ENCODE assay signal across 26 cellular contexts in the genomic region with DNA sequence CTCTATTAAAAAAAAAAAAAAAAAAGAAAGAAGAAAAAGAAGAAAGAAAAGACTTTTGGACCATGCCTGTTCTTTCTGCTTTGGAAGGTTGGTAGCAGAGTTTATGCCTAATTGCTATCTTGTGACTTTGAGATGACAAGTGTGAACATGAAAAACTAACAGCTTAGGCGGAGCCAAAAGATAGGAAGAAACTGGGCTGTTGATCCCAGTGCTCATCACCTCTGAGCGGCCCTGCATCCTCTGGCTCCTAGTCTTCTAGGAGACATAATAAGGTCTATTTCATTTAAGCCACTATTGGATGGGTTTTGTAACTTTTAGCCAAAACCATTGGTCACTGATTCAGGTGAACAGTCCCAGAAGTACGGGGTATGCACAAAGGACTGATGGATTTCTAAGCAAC. TPM values are rescaled to one million over a fixed set of nuclear protein-coding genes. Genes with fewer than 3 reads are reported as not detected.
A peak's percentile ranks its signal among the peaks of the same experiment; 100 is the strongest.
DNase-seq lines count a peak whose midpoint lies in the region; ATAC-seq and TF ChIP-seq lines count a peak whose summit lies in the region.
"Had no signal": no experiment of that assay in that cellular context is flagged by ENCODE, and none has a peak within 500 bp of the region (broad histone marks: within the 10 kb centered on the region; RNA-seq: fewer than 3 reads in every experiment).

No MANE protein-coding gene starts in this region.

- CTCF ChIA-PET in MCF 10A (lab: Yijun Ruan, JAX), result no interaction called here
- CTCF ChIA-PET in IMR-90 (lab: Yijun Ruan, JAX), result no interaction called here
- CTCF ChIA-PET in mammary epithelial cell (lab: Charles Lee; ENCODE audit: low non-redundant PET), result no interaction called here

- H3K27me3 ChIP-seq in breast epithelium (no peaks in the 10 kb centered on the region), IMR-90 (ENCODE audit: control insufficient read depth, insufficient read depth, low read length) (no peaks in the 10 kb centered on the region), mammary epithelial cell (ENCODE audit: insufficient read depth, low read length) (no peaks in the 10 kb centered on the region), trophoblast cell (ENCODE audit: insufficient read depth, low read length) (no peaks in the 10 kb centered on the region)

- no peak for TF ChIP-seq RAD21 in IMR-90 (IDR thresholded peaks at IDR 0.05; ENCODE audit: low read length)

- H3K9me3 Mint-ChIP-seq in MCF 10A (ENCODE audit: unreplicated experiment), result no peaks in the 10 kb centered on the region
- H3K9me3 Mint-ChIP-seq: CD8-positive, alpha-beta T cell had no signal

- H4K8ac ChIP-seq in IMR-90 (ENCODE audit: low read depth in 2 of 2, low read length in 2 of 2) (no peak overlapping the region), trophoblast cell (ENCODE audit: low read depth, low read length) (no peak overlapping the region)

- DNase-seq in MCF 10A (ENCODE audit: unreplicated experiment), result no peak
- DNase-seq in breast epithelium (ENCODE audit: low spot score in 2 of 2), result no peak
- DNase-seq in IMR-90, result no peak
- no peak for DNase-seq in mammary epithelial cell
- no peak for DNase-seq in trophoblast cell
- DNase-seq in stimulated activated CD4-positive, alpha-beta T cell treated with anti-CD3 and anti-CD28 coated beads, Interleukin-4, amount 100 ng/mL, for 4 hours, result no peak
- DNase-seq: 8988T; AML-193; C1 segment of cervical spinal cord; CD8-positive, alpha-beta T cell; DND-41; KBM-7; NCI-H1105; NCI-H146; NCI-H2029 treated with DMSO at 0.1 percent for 48 hours; NCI-H345; NCI-H524; NCI-H774; NK-92 treated with Interleukin-12 subunit alpha and Interleukin-12 subunit beta, amount 100 ng/mL, for 24 hours; SIG-M5 had no signal

- H4K91ac ChIP-seq in IMR-90 (ENCODE audit: insufficient read depth, low read depth, low read length) (peak overlapping the region; percentile 66), trophoblast cell (ENCODE audit: low read depth, low read length) (peak overlapping the region; percentile 58)

- H3K27ac ChIP-seq in breast epithelium, result no peak overlapping the region
- H3K27ac ChIP-seq in IMR-90 (ENCODE audit: insufficient read depth, low read length), result no peak overlapping the region
- peak overlapping the region; percentile 96 for H3K27ac ChIP-seq in mammary epithelial cell (ENCODE audit: insufficient read depth, low read depth, low read length)
- no peak overlapping the region for H3K27ac ChIP-seq in trophoblast cell (ENCODE audit: low read depth, low read length)
- H3K27ac ChIP-seq: HL-60 had no signal

- H3K4me1 Mint-ChIP-seq in MCF 10A (ENCODE audit: insufficient read depth, unreplicated experiment), result peaks cover 18% of the 10 kb centered on the region

- peak overlapping the region; percentile 57; the same call in 1 of the 2 replicates for H2BK20ac ChIP-seq in IMR-90 (ENCODE audit: low read depth, low read length)

- H2BK5ac ChIP-seq in IMR-90 (ENCODE audit: low read depth, low read length, poor library complexity, severe bottlenecking) (no peak overlapping the region), trophoblast cell (ENCODE audit: low read depth, low read length, poor library complexity) (no peak overlapping the region)

- no peaks in the 10 kb centered on the region for H3K79me2 ChIP-seq in mammary epithelial cell (ENCODE audit: insufficient read depth, low read length)
- no peaks in the 10 kb centered on the region for H3K79me2 ChIP-seq in trophoblast cell (ENCODE audit: control insufficient read depth, insufficient read depth, low read length, poor library complexity)

- dilution Hi-C loops in IMR-90 (cut with HindIII; ENCODE audit: low sequenced_read_pairs, unreplicated experiment) (no loop called here), mammary epithelial cell (cut with HindIII; ENCODE audit: low sequenced_read_pairs) (no loop called here)

- H3K9ac ChIP-seq in IMR-90 (ENCODE audit: low read depth, low read length) (no peak overlapping the region), mammary epithelial cell (ENCODE audit: insufficient read depth, low read length) (no peak overlapping the region), trophoblast cell (ENCODE audit: low read length) (no peak overlapping the region)

- peaks cover 10% of the 10 kb centered on the region for H3K9me1 ChIP-seq in IMR-90 (ENCODE audit: insufficient read depth, low read length)

- H3K79me1 ChIP-seq in IMR-90 (ENCODE audit: low read depth in 1 of 2, low read length in 2 of 2) (no peaks in the 10 kb centered on the region), trophoblast cell (ENCODE audit: low read length) (peaks cover 19% of the 10 kb centered on the region)

- H3K9me3 ChIP-seq in breast epithelium (no peaks in the 10 kb centered on the region), IMR-90 (ENCODE audit: control insufficient read depth, insufficient read depth, low read length) (0 out of 2 replicates have a peak, but pooled peaks cover under 1% of the 10 kb centered on the region), mammary epithelial cell (replicated peaks; ENCODE audit: insufficient read depth, low read length) (no peaks in the 10 kb centered on the region), trophoblast cell (ENCODE audit: insufficient read depth, low read depth, low read length) (no peaks in the 10 kb centered on the region)
- H3K9me3 ChIP-seq: HAP-1 had no signal

- H3K4ac ChIP-seq in IMR-90 (ENCODE audit: low read depth, low read length) (peak overlapping the region; percentile 83; the same call in 1 of the 2 replicates), trophoblast cell (ENCODE audit: low read depth, low read length) (no peak overlapping the region)

- H2AK9ac ChIP-seq in IMR-90 (replicated peaks; ENCODE audit: low read depth, low read length, poor library complexity), result no peak overlapping the region

- H2BK120ac ChIP-seq in IMR-90 (ENCODE audit: low read depth, low read length), result peak overlapping the region; percentile 82
- H2BK120ac ChIP-seq in trophoblast cell (ENCODE audit: insufficient read depth, low read length, poor library complexity), result no peak overlapping the region

- H2AK5ac ChIP-seq in IMR-90 (ENCODE audit: low read depth, low read length) (no peak overlapping the region), trophoblast cell (ENCODE audit: low read length) (peak overlapping the region; percentile 52)

- H2AFZ ChIP-seq in IMR-90 (replicated peaks; ENCODE audit: low read length, poor library complexity) (no peak overlapping the region), mammary epithelial cell (ENCODE audit: low read depth, low read length) (no peak overlapping the region), trophoblast cell (ENCODE audit: insufficient read depth, low read length, poor library complexity) (no peak overlapping the region)
- H2AFZ ChIP-seq: GM23338 had no signal

- POLR2A ChIA-PET in MCF 10A (lab: Yijun Ruan, JAX) (no interaction called here), IMR-90 (lab: Charles Lee; ENCODE audit: unreplicated experiment) (no interaction called here)

- H3K36me3 ChIP-seq in breast epithelium (no peaks in the 10 kb centered on the region), IMR-90 (ENCODE audit: control insufficient read depth, insufficient read depth, low read length) (no peaks in the 10 kb centered on the region), mammary epithelial cell (ENCODE audit: insufficient read depth, low read length) (no peaks in the 10 kb centered on the region), trophoblast cell (ENCODE audit: control insufficient read depth in 1 of 2, insufficient read depth in 2 of 2, low read length in 2 of 2) (no peaks in the 10 kb centered on the region)
- H3K36me3 ChIP-seq: HAP-1 had no signal

- H3K27me3 Mint-ChIP-seq in MCF 10A (ENCODE audit: insufficient read depth, unreplicated experiment), result no peaks in the 10 kb centered on the region

- in situ Hi-C loops in IMR-90 (cut with MboI; ENCODE audit: low sequenced_read_pairs), result no loop called here
- in situ Hi-C loops in mammary epithelial cell (cut with MboI; ENCODE audit: low sequenced_read_pairs in 2 of 2), result no loop called here

- H3K4me3 Mint-ChIP-seq in MCF 10A (ENCODE audit: unreplicated experiment), result no peak overlapping the region
- H3K4me3 Mint-ChIP-seq: CD8-positive, alpha-beta T cell; GM23338 had no signal

- no peak for TF ChIP-seq POLR2A in breast epithelium (IDR thresholded peaks at IDR 0.05)
- TF ChIP-seq POLR2A in IMR-90 (IDR thresholded peaks at IDR 0.05; ENCODE audit: low read depth, low read length), result no peak

- no peak overlapping the region for H3K56ac ChIP-seq in IMR-90 (ENCODE audit: extremely low read depth, insufficient read depth, low read length)

- ATAC-seq in IMR-90 (ENCODE audit: low read depth) (no peak), GM18861 (IDR thresholded peaks at IDR 0.05; ENCODE audit: unreplicated experiment) (no peak)
- ATAC-seq: CD8-positive, alpha-beta T cell; GM12878; GM23338; HepG2 had no signal

- H3K23ac ChIP-seq in IMR-90 (ENCODE audit: low read depth, low read length) (no peak overlapping the region), trophoblast cell (ENCODE audit: low read length) (no peak overlapping the region)

- H3K4me2 ChIP-seq in IMR-90 (ENCODE audit: low read depth, low read length) (no peak overlapping the region), mammary epithelial cell (ENCODE audit: insufficient read depth, low read depth, low read length) (peak overlapping the region; percentile 3), trophoblast cell (ENCODE audit: low read length) (no peak overlapping the region)
- H3K4me2 ChIP-seq: GM23338 had no signal

- no peak overlapping the region for H4K5ac ChIP-seq in IMR-90 (ENCODE audit: low read depth, low read length)

- no peak overlapping the region for H3K18ac ChIP-seq in IMR-90 (ENCODE audit: low read depth, low read length)
- no peak overlapping the region for H3K18ac ChIP-seq in trophoblast cell (ENCODE audit: low read length)

- no peaks in the 10 kb centered on the region for H4K20me1 ChIP-seq in IMR-90 (ENCODE audit: insufficient read depth, low read length)
- H4K20me1 ChIP-seq in mammary epithelial cell (ENCODE audit: insufficient read depth, low read length), result no peaks in the 10 kb centered on the region

- TF ChIP-seq CTCF in MCF 10A (IDR thresholded peaks at IDR 0.05; ENCODE audit: unreplicated experiment) (no peak), breast epithelium (IDR thresholded peaks at IDR 0.05) (no peak), IMR-90 (conservative IDR thresholded peaks at IDR 0.05; ENCODE audit: low read depth, low read length) (no peak), mammary epithelial cell (conservative IDR thresholded peaks at IDR 0.05 in 1 of 2, IDR thresholded peaks at IDR 0.05 in 1 of 2; ENCODE audit: extremely low read depth in 1 of 2, insufficient read depth in 1 of 2, low read depth in 1 of 2, low read length in 2 of 2) (no peak)

- peak overlapping the region; percentile 91 for H3K27ac Mint-ChIP-seq in MCF 10A (ENCODE audit: low read depth, unreplicated experiment)
- H3K27ac Mint-ChIP-seq: CD8-positive, alpha-beta T cell; GM23338 had no signal

- H3K4me1 ChIP-seq in breast epithelium (no peaks in the 10 kb centered on the region), IMR-90 (ENCODE audit: control insufficient read depth, insufficient read depth, low read length) (peaks cover 4% of the 10 kb centered on the region), mammary epithelial cell (ENCODE audit: insufficient read depth, low read length) (peaks cover 22% of the 10 kb centered on the region), trophoblast cell (ENCODE audit: control insufficient read depth in 1 of 2, insufficient read depth in 2 of 2, low read length in 2 of 2) (peaks cover 10 to 14% of the 10 kb centered on the region in 2 experiments)
- H3K4me1 ChIP-seq: HAP-1 had no signal

- H3K36me3 Mint-ChIP-seq in MCF 10A (ENCODE audit: insufficient read depth, unreplicated experiment), result no peaks in the 10 kb centered on the region
- H3K36me3 Mint-ChIP-seq: CD8-positive, alpha-beta T cell had no signal

- H2BK12ac ChIP-seq in trophoblast cell (ENCODE audit: low read length), result peak overlapping the region; percentile 78

- H3K14ac ChIP-seq in IMR-90 (replicated peaks; ENCODE audit: low read depth, low read length), result 0 out of 2 replicates have a peak overlapping the region, but pooled peaks have one; percentile 39
- H3K14ac ChIP-seq in trophoblast cell (ENCODE audit: low read length), result no peak overlapping the region

- BruUV-seq in MCF 10A (replicated peaks; lab: Mats Ljungman, UMichigan), result no TSS peak
- no TSS peak for BruUV-seq in IMR-90 (replicated peaks; lab: Mats Ljungman, UMichigan)
- no TSS peak for BruUV-seq in mammary epithelial cell (replicated peaks; lab: Mats Ljungman, UMichigan)

- 0 out of 3 replicates have a peak overlapping the region, but pooled peaks have one; percentile 30 for H2BK15ac ChIP-seq in IMR-90 (ENCODE audit: low read depth, low read length)

- H3K4me3 ChIP-seq in breast epithelium, result no peak overlapping the region
- no peak overlapping the region for H3K4me3 ChIP-seq in IMR-90 (ENCODE audit: insufficient read depth, low read depth, low read length)
- H3K4me3 ChIP-seq in mammary epithelial cell (replicated peaks in 1 of 3; ENCODE audit: insufficient read depth in 1 of 3, low read depth in 2 of 3, low read length in 3 of 3), result no peak overlapping the region
- H3K4me3 ChIP-seq in trophoblast cell (ENCODE audit: low read depth, low read length), result no peak overlapping the region
- H3K4me3 ChIP-seq: GM12878, GM23338, HAP-1 had no signal

- intact Hi-C loops in MCF 10A (cut with micrococcal nuclease) (loop anchor here (2.0 kb wide), 1 partner anchor 34 kb away; a partner anchor contains a TSS), breast epithelium (cut with DNase I; ENCODE audit: low total_unique reads) (no loop called here), IMR-90 (cut with micrococcal nuclease) (no loop called here), mammary epithelial cell (cut with micrococcal nuclease) (loop anchor here (2.0 to 5.0 kb wide), 2 partner anchors 48 to 66 kb away; a partner anchor contains a TSS)

- no peak overlapping the region for H4K12ac ChIP-seq in trophoblast cell (ENCODE audit: low read depth, low read length)

- no CpG with 5 or more reads among the region's 3 CpGs for WGBS in IMR-90 (ENCODE audit: extremely low coverage in 2 of 2, insufficient read length in 1 of 2), 2 experiments
- WGBS in mammary epithelial cell (ENCODE audit: low coverage, missing lambda C conversion rate), result 97% methylated on average over 3 of the region's 3 CpGs
- WGBS in trophoblast cell (ENCODE audit: extremely low coverage, insufficient coverage, insufficient read length), result no CpG with 5 or more reads among the region's 3 CpGs

RNA-seq across cellular contexts. Expression of a gene that starts 34.4 kb away (rescaled TPM):
- total RNA-seq in MCF 10A (2022) (87.1 and 118 TPM in 2 replicates), breast epithelium (100 to 1,000 TPM; 151 to 240 (median 227) TPM), IMR-90 (2012; rRNA removed) (52.0 and 80.3 TPM in 2 replicates), mammary epithelial cell (100 to 1,000 TPM in 1 of 2 donors, 10 to 100 TPM in 1; 99.6 to 130 TPM)
- polyA plus RNA-seq in IMR-90 (2012; rRNA removed) (64.2 and 70.9 TPM in 2 replicates), mammary epithelial cell (102 TPM)
- polyA plus RNA-seq in IMR-90 (2012; cell fraction: cytosol; rRNA removed), result 50.4 and 105 TPM in 2 replicates
- 11.9 and 40.1 TPM in 2 replicates for polyA plus RNA-seq in IMR-90 (2012; cell fraction: nucleus; rRNA removed; ENCODE audit: low replicate concordance)
- polyA minus RNA-seq in mammary epithelial cell, result 84.9 TPM
- 342 and 358 TPM in 2 replicates for polyA plus RNA-seq in trophoblast cell (2013)

RNA-seq across cellular contexts. Expression of a gene that starts 47.9 kb away (rescaled TPM):
- 9.4 and 12.8 TPM in 2 replicates for total RNA-seq in MCF 10A (2022)
- total RNA-seq in breast epithelium, result 10 to 100 TPM in 2 of 3 donors, 1 to 10 TPM in 1; 2.4 to 16.4 (median 15.1) TPM
- 0.18 and 0.28 TPM in 2 replicates for total RNA-seq in IMR-90 (2012; rRNA removed)
- 2.6 and 2.8 TPM in 2 replicates for polyA plus RNA-seq in IMR-90 (2012; rRNA removed)
- polyA plus RNA-seq in IMR-90 (2012; cell fraction: cytosol; rRNA removed), result 1.3 and 2.8 TPM in 2 replicates
- 14.2 and 20.9 TPM in 2 replicates for polyA plus RNA-seq in IMR-90 (2012; cell fraction: nucleus; rRNA removed; ENCODE audit: low replicate concordance)
- 1 to 10 TPM; 3.2 to 9.7 TPM for total RNA-seq in mammary epithelial cell
- polyA plus RNA-seq in mammary epithelial cell, result 1.9 TPM
- polyA minus RNA-seq in mammary epithelial cell, result 5.3 TPM
- 16.1 and 16.7 TPM in 2 replicates for polyA plus RNA-seq in trophoblast cell (2013)

RNA-seq across cellular contexts. Expression of a gene that starts 57.9 kb away (rescaled TPM):
- total RNA-seq in MCF 10A (2022), result 19.9 and 20.7 TPM in 2 replicates
- total RNA-seq in breast epithelium, result 10 to 100 TPM; 12.8 to 21.3 (median 16.8) TPM
- 2.7 and 2.8 TPM in 2 replicates for total RNA-seq in IMR-90 (2012; rRNA removed)
- polyA plus RNA-seq in IMR-90 (2012; rRNA removed), result 3.7 and 4.9 TPM in 2 replicates
- 3.1 and 3.8 TPM in 2 replicates for polyA plus RNA-seq in IMR-90 (2012; cell fraction: cytosol; rRNA removed)
- polyA plus RNA-seq in IMR-90 (2012; cell fraction: nucleus; rRNA removed; ENCODE audit: low replicate concordance), result 3.9 and 7.1 TPM in 2 replicates
- total RNA-seq in mammary epithelial cell, result 10 to 100 TPM in 1 of 2 donors, 1 to 10 TPM in 1; 9.3 to 13.2 TPM
- 5.6 TPM for polyA plus RNA-seq in mammary epithelial cell
- 4.6 TPM for polyA minus RNA-seq in mammary epithelial cell
- polyA plus RNA-seq in trophoblast cell (2013), result 7.5 and 8.4 TPM in 2 replicates

Comparison
In these comparisons a context has a peak if more than half of its experiments do, and no peak if none do; other contexts are left out.
1. intact Hi-C loops: an anchor here in MCF 10A (2.0 kb wide) and mammary epithelial cell (2.0 to 5.0 kb wide); none called in breast epithelium and IMR-90.